16 cellular contexts compared by ENCODE assay signal in the genomic region with DNA sequence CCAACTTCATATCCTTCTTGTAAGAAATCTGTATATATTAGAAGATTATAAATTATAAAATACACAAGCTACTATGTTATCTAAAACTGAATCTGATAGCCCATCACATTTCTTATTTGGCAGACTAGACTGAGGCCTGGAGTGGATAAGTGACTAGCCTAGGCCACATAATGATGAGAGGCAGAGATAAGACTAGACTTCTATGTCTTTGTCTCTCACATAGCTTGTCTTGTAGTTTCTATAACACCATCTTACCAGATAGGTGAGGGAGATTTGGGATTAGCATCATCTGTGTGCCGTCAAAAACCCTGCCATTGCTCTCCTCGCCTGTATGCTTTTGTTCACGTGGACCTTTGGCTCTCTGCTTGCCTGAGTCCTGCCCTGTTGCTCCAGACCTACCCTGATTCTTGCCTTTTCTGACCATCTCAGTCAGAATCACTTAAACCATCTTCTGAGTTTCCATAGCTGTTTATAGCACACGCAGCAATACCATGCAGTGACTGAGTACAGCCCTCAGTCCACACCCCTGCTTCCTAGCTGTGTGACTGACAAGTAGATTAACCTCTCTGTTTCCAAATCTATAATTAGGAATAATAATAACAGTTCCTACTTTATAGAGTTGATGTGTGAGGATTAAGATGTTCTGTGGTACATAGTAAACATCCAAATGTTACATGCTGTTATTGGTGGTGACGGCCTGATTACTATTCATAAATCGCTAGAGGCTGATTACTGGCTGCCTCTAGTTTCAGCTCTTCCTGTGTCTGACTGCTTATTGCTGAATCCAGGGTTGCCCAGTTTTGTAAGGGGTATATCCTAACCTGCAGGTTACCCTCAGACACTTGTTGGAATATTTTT. TPM values are rescaled to one million over a fixed set of nuclear protein-coding genes. Genes with fewer than 3 reads are reported as not detected.
DNase-seq lines count a peak whose midpoint lies in the region; ATAC-seq and TF ChIP-seq lines count a peak whose summit lies in the region.
"Had no signal": no experiment of that assay in that cellular context is flagged by ENCODE, and none has a peak within 500 bp of the region (broad histone marks: within the 10 kb centered on the region; RNA-seq: fewer than 3 reads in every experiment).

No MANE protein-coding gene starts in this region.

- H3K4me1 ChIP-seq in right cardiac atrium (ENCODE audit: control insufficient read depth, insufficient read depth, low read length) (peaks cover 12% of the 10 kb centered on the region), liver (ENCODE audit: control insufficient read depth in 4 of 4, insufficient read depth in 4 of 4, low read length in 3 of 4) (peaks cover 24 to 73% (median 55%) of the 10 kb centered on the region in 4 donors)

- H3K36me3 ChIP-seq in liver (ENCODE audit: control insufficient read depth in 4 of 4, insufficient read depth in 3 of 4, low read depth in 1 of 4, low read length in 3 of 4) = no peaks in the 10 kb centered on the region
- H3K36me3 ChIP-seq: cardiac muscle cell, upper lobe of right lung had no signal

- intact Hi-C loops in right cardiac atrium (cut with DNase I) (no loop called here), cardiac septum (cut with DNase I) (no loop called here)

- no peak for TF ChIP-seq CTCF in liver (IDR thresholded peaks at IDR 0.05; ENCODE audit: low read depth, low read length, missing input control)

- H3K27me3 ChIP-seq in right cardiac atrium (ENCODE audit: control insufficient read depth, insufficient read depth) (no peaks in the 10 kb centered on the region), liver (ENCODE audit: control insufficient read depth in 4 of 4, insufficient read depth in 4 of 4, low read length in 3 of 4) (no peaks in the 10 kb centered on the region)
- H3K27me3 ChIP-seq: cardiac muscle cell, upper lobe of right lung had no signal

- TF ChIP-seq RAD21 in liver (IDR thresholded peaks at IDR 0.05) = no peak

- H3K4me3 ChIP-seq in right cardiac atrium (ENCODE audit: low read length) (no peak overlapping the region), liver (ENCODE audit: low read depth in 1 of 3, low read length in 3 of 3) (no peak overlapping the region)
- H3K4me3 ChIP-seq: cardiac muscle cell, upper lobe of right lung had no signal

- 78% methylated on average over 6 of the region's 6 CpGs for WGBS in right cardiac atrium
- 38% methylated on average over 6 of the region's 6 CpGs for WGBS in liver

- peak overlapping the region; percentile 42 to 80 for H3K9ac ChIP-seq in liver (ENCODE audit: low read depth in 1 of 2, low read length in 2 of 2)

- DNase-seq in right cardiac atrium (no peak), cardiac septum (ENCODE audit: low spot score) (no peak), SHP77 treated with DMSO at 0.1 percent for 48 hours (lab: John Stamatoyannopoulos, UW) (no peak), NCI-H2081 treated with DMSO at 0.1 percent for 48 hours (lab: John Stamatoyannopoulos, UW) (no peak)
- DNase-seq: activated CD4-positive, alpha-beta T cell treated with anti-CD3 and anti-CD28 coated beads for 4 hours; activated gamma-delta T cell; NCI-H1092 treated with DMSO at 0.1 percent for 48 hours; NCI-H345; OCI-M1; T-helper 1 cell; upper lobe of right lung had no signal

- no peak for ATAC-seq in right cardiac atrium
- ATAC-seq in GM21367 (IDR thresholded peaks at IDR 0.05; ENCODE audit: unreplicated experiment) = no peak
- ATAC-seq in GM18873 (IDR thresholded peaks at IDR 0.05; ENCODE audit: low FRiP score, unreplicated experiment) = no peak

- H3K9me3 ChIP-seq in right cardiac atrium (ENCODE audit: control insufficient read depth, low read length) (no peaks in the 10 kb centered on the region), liver (ENCODE audit: control insufficient read depth in 4 of 4, low read length in 3 of 4) (no peaks in the 10 kb centered on the region)
- H3K9me3 ChIP-seq: upper lobe of right lung had no signal

- peak overlapping the region; percentile 6 for H3K27ac ChIP-seq in right cardiac atrium (ENCODE audit: low read length)
- peak overlapping the region; percentile 51 for H3K27ac ChIP-seq in angular gyrus (ENCODE audit: low read depth, low read length)
- H3K27ac ChIP-seq in liver (ENCODE audit: low read depth in 1 of 2, low read length in 2 of 2) = peak overlapping the region; percentile 49 to 82
- H3K27ac ChIP-seq: upper lobe of right lung had no signal

TF ChIP-seq in liver, 16 proteins besides CTCF, POLR2A, EP300 and RAD21:
- TF ChIP-seq HNF4G (IDR thresholded peaks at IDR 0.05) (no peak), RXRA (IDR thresholded peaks at IDR 0.05) (no peak), FOXA1 (IDR thresholded peaks at IDR 0.05) (no peak), YY1 (IDR thresholded peaks at IDR 0.05) (no peak), FOXA2 (IDR thresholded peaks at IDR 0.05) (no peak), TAF1 (conservative IDR thresholded peaks at IDR 0.05) (no peak), HNF4A (conservative IDR thresholded peaks at IDR 0.05) (peak; percentile 29 to 39)
- TF ChIP-seq, protein P1, sequence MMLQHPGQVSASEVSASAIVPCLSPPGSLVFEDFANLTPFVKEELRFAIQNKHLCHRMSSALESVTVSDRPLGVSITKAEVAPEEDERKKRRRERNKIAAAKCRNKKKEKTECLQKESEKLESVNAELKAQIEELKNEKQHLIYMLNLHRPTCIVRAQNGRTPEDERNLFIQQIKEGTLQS (IDR thresholded peaks at IDR 0.05) = no peak
- TF ChIP-seq, protein P2, sequence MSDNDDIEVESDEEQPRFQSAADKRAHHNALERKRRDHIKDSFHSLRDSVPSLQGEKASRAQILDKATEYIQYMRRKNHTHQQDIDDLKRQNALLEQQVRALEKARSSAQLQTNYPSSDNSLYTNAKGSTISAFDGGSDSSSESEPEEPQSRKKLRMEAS (IDR thresholded peaks at IDR 0.05) = no peak

RNA-seq across cellular contexts. Expression of a gene that starts 49.7 kb away (rescaled TPM):
- total RNA-seq in right cardiac atrium (10 to 100 TPM; 17.1 to 24.7 (median 19.6) TPM), cardiac septum (28.2 TPM), liver (10 to 100 TPM; 14.6 to 47.5 TPM)
- polyA plus RNA-seq in right cardiac atrium (11.5 TPM), liver (10 to 100 TPM; 11.2 to 18.6 TPM)

Comparison
In these comparisons a context has a peak if more than half of its experiments do, and no peak if none do; other contexts are left out.
1. H3K27ac ChIP-seq: peak in every context shown above with its lines; median percentile 66 in liver; 51 in angular gyrus; 6 in right cardiac atrium.